19 cellular contexts compared by ENCODE assay signal in the genomic region with DNA sequence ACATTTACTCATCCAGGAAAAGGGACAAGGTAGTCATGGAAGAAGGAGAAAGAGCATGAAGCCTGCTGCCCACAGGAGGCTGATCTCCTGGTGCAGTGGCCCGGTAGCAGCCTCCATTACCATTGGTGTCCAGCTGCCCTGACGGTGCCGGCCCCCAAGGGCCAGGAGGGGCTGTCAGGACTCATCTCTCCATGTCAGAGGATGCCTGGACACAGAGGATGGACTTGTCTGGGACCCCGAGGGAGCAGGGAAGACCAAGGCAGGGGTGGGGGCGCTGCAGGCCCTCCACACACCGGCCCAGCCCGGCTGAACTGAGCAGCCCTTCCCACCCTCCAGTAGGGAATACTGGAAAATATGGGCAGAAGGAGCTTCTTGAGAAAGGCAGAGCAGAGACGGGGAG. TPM values are rescaled to one million over a fixed set of nuclear protein-coding genes. Genes with fewer than 3 reads are reported as not detected.
A peak's percentile ranks its signal among the peaks of the same experiment; 100 is the strongest.
DNase-seq lines count a peak whose midpoint lies in the region; ATAC-seq and TF ChIP-seq lines count a peak whose summit lies in the region.
"Had no signal": no experiment of that assay in that cellular context is flagged by ENCODE, and none has a peak within 500 bp of the region (broad histone marks: within the 10 kb centered on the region; RNA-seq: fewer than 3 reads in every experiment).

No MANE protein-coding gene starts in this region.

- no peak overlapping the region for H2AFZ ChIP-seq in neural progenitor cell (replicated peaks)
- H2AFZ ChIP-seq: GM23248 had no signal

- no peaks in the 10 kb centered on the region for H3F3A ChIP-seq in neural progenitor cell (ENCODE audit: low read depth)

- H3K4me2 ChIP-seq in neural progenitor cell: no peak overlapping the region
- H3K4me2 ChIP-seq: BLaER1 had no signal

- no peaks in the 10 kb centered on the region for H3K27me3 Mint-ChIP-seq in activated naive CD8-positive, alpha-beta T cell
- peaks cover 8% of the 10 kb centered on the region for H3K27me3 Mint-ChIP-seq in activated naive CD8-positive, alpha-beta T cell treated with anti-CD3 and anti-CD28 coated beads for 36 hours
- peaks cover 10% of the 10 kb centered on the region for H3K27me3 Mint-ChIP-seq in neural progenitor cell (ENCODE audit: insufficient read depth, low read depth)
- H3K27me3 Mint-ChIP-seq: B cell; CD4-positive, CD25-positive, alpha-beta regulatory T cell had no signal

- no peaks in the 10 kb centered on the region for H3K4me1 ChIP-seq in neural progenitor cell
- H3K4me1 ChIP-seq: BLaER1, Caco-2 had no signal

- DNase-seq in activated naive CD8-positive, alpha-beta T cell treated with anti-CD3 and anti-CD28 coated beads for 36 hours: no peak
- DNase-seq in H7: peak; percentile 39
- no peak for DNase-seq in neural progenitor cell (ENCODE audit: low spot score)
- DNase-seq in stimulated activated effector memory CD8-positive, alpha-beta T cell treated with anti-CD3 and anti-CD28 coated beads, Interleukin-12 subunit alpha, Interleukin-12 subunit beta, amount 100 ng/mL, for 72 hours (ENCODE audit: low spot score in 2 of 2): no peak
- DNase-seq in HCEC 1CT: no peak
- DNase-seq in GDM1 (lab: John Stamatoyannopoulos, UW): no peak
- DNase-seq: Caco-2; CD4-positive, CD25-positive, alpha-beta regulatory T cell; DMS153; GM23248; H9; HFFc6 had no signal

- no peaks in the 10 kb centered on the region for H3K9me3 ChIP-seq in neural progenitor cell (ENCODE audit: low read depth)
- H3K9me3 ChIP-seq: Caco-2 had no signal

- H3K4me3 Mint-ChIP-seq in activated naive CD8-positive, alpha-beta T cell: no peak overlapping the region
- no peak overlapping the region for H3K4me3 Mint-ChIP-seq in activated naive CD8-positive, alpha-beta T cell treated with anti-CD3 and anti-CD28 coated beads for 36 hours
- no peak overlapping the region for H3K4me3 Mint-ChIP-seq in neural progenitor cell
- no peak overlapping the region for H3K4me3 Mint-ChIP-seq in stimulated activated effector memory CD8-positive, alpha-beta T cell treated with anti-CD3 and anti-CD28 coated beads, Interleukin-12 subunit alpha, Interleukin-12 subunit beta, amount 100 ng/mL, for 72 hours
- H3K4me3 Mint-ChIP-seq: B cell; CD4-positive, CD25-positive, alpha-beta regulatory T cell; CD8-positive, alpha-beta T cell; H9; HFFc6 had no signal

- peak; percentile 6 for ATAC-seq in stimulated activated effector memory CD8-positive, alpha-beta T cell treated with anti-CD3 and anti-CD28 coated beads, Interleukin-12 subunit alpha, Interleukin-12 subunit beta, amount 100 ng/mL, for 72 hours
- ATAC-seq: CD8-positive, alpha-beta T cell; GM12878 had no signal

- no peaks in the 10 kb centered on the region for H3K79me2 ChIP-seq in neural progenitor cell (ENCODE audit: low read depth)

- no peak overlapping the region for H3K4me3 ChIP-seq in H7 (ENCODE audit: insufficient read depth, low read depth, low read length)
- no peak overlapping the region for H3K4me3 ChIP-seq in neural progenitor cell
- H3K4me3 ChIP-seq: BLaER1, GM12878, GM23248 had no signal

- TF ChIP-seq CTCF in neural progenitor cell (IDR thresholded peaks at IDR 0.05): no peak

- no peaks in the 10 kb centered on the region for H3K4me1 Mint-ChIP-seq in activated naive CD8-positive, alpha-beta T cell (ENCODE audit: low read depth)
- H3K4me1 Mint-ChIP-seq in activated naive CD8-positive, alpha-beta T cell treated with anti-CD3 and anti-CD28 coated beads for 36 hours: no peaks in the 10 kb centered on the region
- peaks cover 17% of the 10 kb centered on the region for H3K4me1 Mint-ChIP-seq in neural progenitor cell
- H3K4me1 Mint-ChIP-seq in stimulated activated effector memory CD8-positive, alpha-beta T cell treated with anti-CD3 and anti-CD28 coated beads, Interleukin-12 subunit alpha, Interleukin-12 subunit beta, amount 100 ng/mL, for 72 hours: no peaks in the 10 kb centered on the region
- H3K4me1 Mint-ChIP-seq: B cell; CD4-positive, CD25-positive, alpha-beta regulatory T cell had no signal

- no peaks in the 10 kb centered on the region for H4K20me1 ChIP-seq in neural progenitor cell (ENCODE audit: low read depth)
- H4K20me1 ChIP-seq: BLaER1 had no signal

- no peak overlapping the region for H3K9ac ChIP-seq in neural progenitor cell
- H3K9ac ChIP-seq: BLaER1, GM23248 had no signal

- H3K36me3 Mint-ChIP-seq in activated naive CD8-positive, alpha-beta T cell: no peaks in the 10 kb centered on the region
- no peaks in the 10 kb centered on the region for H3K36me3 Mint-ChIP-seq in activated naive CD8-positive, alpha-beta T cell treated with anti-CD3 and anti-CD28 coated beads for 36 hours
- H3K36me3 Mint-ChIP-seq in neural progenitor cell: no peaks in the 10 kb centered on the region
- H3K36me3 Mint-ChIP-seq in stimulated activated effector memory CD8-positive, alpha-beta T cell treated with anti-CD3 and anti-CD28 coated beads, Interleukin-12 subunit alpha, Interleukin-12 subunit beta, amount 100 ng/mL, for 72 hours: no peaks in the 10 kb centered on the region
- H3K36me3 Mint-ChIP-seq: CD4-positive, CD25-positive, alpha-beta regulatory T cell; CD8-positive, alpha-beta T cell had no signal

- no peaks in the 10 kb centered on the region for H3K36me3 ChIP-seq in H7 (replicated peaks; ENCODE audit: control insufficient read depth, insufficient read depth, low read length)
- no peaks in the 10 kb centered on the region for H3K36me3 ChIP-seq in neural progenitor cell
- H3K36me3 ChIP-seq: BLaER1 had no signal

- no peak overlapping the region for H3K27ac ChIP-seq in neural progenitor cell
- H3K27ac ChIP-seq: 22Rv1, BLaER1, C4-2B, GM23248 had no signal

- no peaks in the 10 kb centered on the region for H3K9me3 Mint-ChIP-seq in activated naive CD8-positive, alpha-beta T cell (ENCODE audit: low read depth)
- H3K9me3 Mint-ChIP-seq in activated naive CD8-positive, alpha-beta T cell treated with anti-CD3 and anti-CD28 coated beads for 36 hours: peaks cover 3% of the 10 kb centered on the region
- H3K9me3 Mint-ChIP-seq in neural progenitor cell: peaks cover 16% of the 10 kb centered on the region
- H3K9me3 Mint-ChIP-seq in stimulated activated effector memory CD8-positive, alpha-beta T cell treated with anti-CD3 and anti-CD28 coated beads, Interleukin-12 subunit alpha, Interleukin-12 subunit beta, amount 100 ng/mL, for 72 hours: peaks cover 17% of the 10 kb centered on the region
- H3K9me3 Mint-ChIP-seq: CD8-positive, alpha-beta T cell; H9 had no signal

- H3K27ac Mint-ChIP-seq in activated naive CD8-positive, alpha-beta T cell: peak overlapping the region; percentile 6
- no peak overlapping the region for H3K27ac Mint-ChIP-seq in activated naive CD8-positive, alpha-beta T cell treated with anti-CD3 and anti-CD28 coated beads for 36 hours
- H3K27ac Mint-ChIP-seq in neural progenitor cell: peak overlapping the region; percentile 61
- H3K27ac Mint-ChIP-seq in stimulated activated effector memory CD8-positive, alpha-beta T cell treated with anti-CD3 and anti-CD28 coated beads, Interleukin-12 subunit alpha, Interleukin-12 subunit beta, amount 100 ng/mL, for 72 hours: no peak overlapping the region
- H3K27ac Mint-ChIP-seq: B cell; CD4-positive, CD25-positive, alpha-beta regulatory T cell; CD8-positive, alpha-beta T cell; HFFc6 had no signal

- H3K27me3 ChIP-seq in H7 (ENCODE audit: control insufficient read depth, insufficient read depth, low read length) (no peaks in the 10 kb centered on the region), neural progenitor cell (no peaks in the 10 kb centered on the region)
- H3K27me3 ChIP-seq: BLaER1 had no signal

RNA-seq across cellular contexts. Expression of a gene that starts 52.2 kb away (rescaled TPM):
- not detected for total RNA-seq in activated naive CD8-positive, alpha-beta T cell treated with anti-CD3 and anti-CD28 coated beads for 36 hours
- 51.4 and 74.9 TPM in 2 replicates for total RNA-seq in H7 (2014; rRNA removed; shearing (Covaris generic))
- 13.7 and 15.4 TPM in 2 replicates for total RNA-seq in neural progenitor cell (ENCODE audit: low replicate concordance)
- total RNA-seq: B cell; CD4-positive, CD25-positive, alpha-beta regulatory T cell; CD8-positive, alpha-beta T cell; GM12878 had no signal

Comparison
In these comparisons a context has a peak if more than half of its experiments do, and no peak if none do; other contexts are left out.
1. H3K27ac Mint-ChIP-seq: peak in activated naive CD8-positive, alpha-beta T cell (single experiment) and neural progenitor cell (single experiment); none in activated naive CD8-positive, alpha-beta T cell treated with anti-CD3 and anti-CD28 coated beads for 36 hours (single experiment) and stimulated activated effector memory CD8-positive, alpha-beta T cell treated with anti-CD3 and anti-CD28 coated beads, Interleukin-12 subunit alpha, Interleukin-12 subunit beta, amount 100 ng/mL, for 72 hours (single experiment).
2. RNA of a gene that starts 52.2 kb away (total RNA-seq): 51.4 to 74.9 TPM in H7 and 13.7 to 15.4 TPM in neural progenitor cell; not detected in activated naive CD8-positive, alpha-beta T cell treated with anti-CD3 and anti-CD28 coated beads for 36 hours; every median in the first group is over 10 times any median in the second.